In genomic region chr12:31641509-31642090, GRCh38 we compare ENCODE assay signal across 19 cellular contexts.
"Had no signal": no experiment of that assay in that cellular context is flagged by ENCODE, and none has a peak within 500 bp of the region (broad histone marks: within the 10 kb centered on the region; RNA-seq: fewer than 3 reads in every experiment).

No MANE protein-coding gene starts in this region.

- H3K36me3 ChIP-seq: SJCRH30 had no signal

- DNase-seq: Karpas-422, KG1, MG63, NCI-H1092 treated with DMSO at 0.1 percent for 48 hours, NCI-H1436, NCI-H187 treated with DMSO at 0.1 percent for 48 hours, NCI-H2081, NCI-H2107, NCI-H2227 treated with DMSO at 0.1 percent for 48 hours, NCI-H524, NCI-H526 treated with DMSO at 0.1 percent for 48 hours, NCI-H748 treated with DMSO at 0.1 percent for 48 hours, SHP77 treated with DMSO at 0.1 percent for 48 hours, SJCRH30 had no signal

- H3K27ac ChIP-seq: HL-60, RWPE1, SJCRH30 had no signal

- H3K4me1 ChIP-seq: SJCRH30 had no signal

- H3K27me3 ChIP-seq: MG63, SJCRH30 had no signal

- H3K4me3 ChIP-seq: MG63, SJCRH30 had no signal

- H3K9me3 ChIP-seq: MG63, SJCRH30 had no signal

- FAIRE-seq: HTR-8/SVneo had no signal

- ATAC-seq: Panc1, SK-N-SH treated with all-trans-retinoic acid at 6 μM for 48 hours had no signal
